In genomic region chr12:8065991-8066594, GRCh38 we compare ENCODE assay signal across 1 cellular context.
A peak's percentile ranks its signal among the peaks of the same experiment; 100 is the strongest.
TF ChIP-seq lines count a peak whose summit lies in the region.

Gene C3AR1, minus strand, starts transcription at chr12:8066359. Its CDS starts 6,174 bp downstream, at chr12:8060185.

TF ChIP-seq in K562, 482 proteins besides CTCF, POLR2A, EP300 and RAD21 (continued from another document and continues in another):
- TF ChIP-seq STAT5A (IDR thresholded peaks at IDR 0.05; ENCODE audit: borderline replicate concordance, low read length) (no peak), TCF15 (CRISPR knock-in tag; IDR thresholded peaks at IDR 0.05) (no peak), CREM (IDR thresholded peaks at IDR 0.05; ENCODE audit: low read depth) (peak; percentile 26; the same call in 1 of the 2 replicates), AFF1 (IDR thresholded peaks at IDR 0.05; ENCODE audit: low read depth in 1 of 2, partially characterized antibody in 2 of 2) (peak; percentile 39 to 44), RFX1 (IDR thresholded peaks at IDR 0.05) (no peak), SMAD3 (CRISPR knock-in tag; conservative IDR thresholded peaks at IDR 0.05) (no peak), MAFG (tag; conservative IDR thresholded peaks at IDR 0.05) (peak; percentile 95), ZNF316 (IDR thresholded peaks at IDR 0.05) (peak; percentile 98), ZNF584 (CRISPR knock-in tag; IDR thresholded peaks at IDR 0.05; ENCODE audit: low read depth) (no peak; the same call in 1 of the 2 replicates), TEAD4 (IDR thresholded peaks at IDR 0.05; ENCODE audit: low read length) (peak; percentile 27; the same call in 1 of the 2 replicates), TEAD4 (CRISPR knock-in tag; IDR thresholded peaks at IDR 0.05; ENCODE audit: borderline replicate concordance) (no peak), MTA3 (IDR thresholded peaks at IDR 0.05; ENCODE audit: borderline replicate concordance) (peak; percentile 65; the same call in 1 of the 2 replicates), SMARCA4 (IDR thresholded peaks at IDR 0.05) (peak; percentile 83), MLLT1 (IDR thresholded peaks at IDR 0.05) (0 out of 4 replicates have a peak, but pooled peaks of 1 of the 2 experiments have one; percentile 21), TRIM24 (IDR thresholded peaks at IDR 0.05) (0 out of 4 replicates have a peak, but pooled peaks of 1 of the 2 experiments have one; percentile 20), MAFK (IDR thresholded peaks at IDR 0.05; ENCODE audit: low read length) (peak; percentile 93), PRDM10 (IDR thresholded peaks at IDR 0.05; ENCODE audit: partially characterized antibody) (peak; percentile 7), NR2C1 (IDR thresholded peaks at IDR 0.05) (peak; percentile 45), NR2C1 (tag; IDR thresholded peaks at IDR 0.05) (peak; percentile 59), ZBTB2 (IDR thresholded peaks at IDR 0.05) (0 out of 2 replicates have a peak, but pooled peaks have one; percentile 50), FOSL1 (tag; conservative IDR thresholded peaks at IDR 0.05) (peak; percentile 93), ZSCAN29 (IDR thresholded peaks at IDR 0.05) (no peak), MAFF (IDR thresholded peaks at IDR 0.05; ENCODE audit: low read length) (peak; percentile 90), SMARCE1 (IDR thresholded peaks at IDR 0.05) (peak; percentile 85), MNT (conservative IDR thresholded peaks at IDR 0.05) (0 out of 4 replicates have a peak, but pooled peaks of 1 of the 2 experiments have one; percentile 36), ATF3 (IDR thresholded peaks at IDR 0.05) (peak; percentile 78), ATF3 (CRISPR knock-in tag; conservative IDR thresholded peaks at IDR 0.05) (no peak), ZNF644 (tag; IDR thresholded peaks at IDR 0.05; ENCODE audit: low read depth) (0 out of 2 replicates have a peak, but pooled peaks have one; percentile 53), CBX5 (IDR thresholded peaks at IDR 0.05; ENCODE audit: borderline replicate concordance, low read depth) (no peak)
- TF ChIP-seq, protein P1, sequence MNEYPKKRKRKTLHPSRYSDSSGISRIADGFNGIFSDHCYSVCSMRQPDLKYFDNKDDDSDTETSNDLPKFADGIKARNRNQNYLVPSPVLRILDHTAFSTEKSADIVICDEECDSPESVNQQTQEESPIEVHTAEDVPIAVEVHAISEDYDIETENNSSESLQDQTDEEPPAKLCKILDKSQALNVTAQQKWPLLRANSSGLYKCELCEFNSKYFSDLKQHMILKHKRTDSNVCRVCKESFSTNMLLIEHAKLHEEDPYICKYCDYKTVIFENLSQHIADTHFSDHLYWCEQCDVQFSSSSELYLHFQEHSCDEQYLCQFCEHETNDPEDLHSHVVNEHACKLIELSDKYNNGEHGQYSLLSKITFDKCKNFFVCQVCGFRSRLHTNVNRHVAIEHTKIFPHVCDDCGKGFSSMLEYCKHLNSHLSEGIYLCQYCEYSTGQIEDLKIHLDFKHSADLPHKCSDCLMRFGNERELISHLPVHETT (CRISPR knock-in tag; conservative IDR thresholded peaks at IDR 0.05 in 1 of 2, IDR thresholded peaks at IDR 0.05 in 1 of 2): 0 out of 4 replicates have a peak, but pooled peaks of 1 of the 2 experiments have one; percentile 42
- TF ChIP-seq, protein P2, sequence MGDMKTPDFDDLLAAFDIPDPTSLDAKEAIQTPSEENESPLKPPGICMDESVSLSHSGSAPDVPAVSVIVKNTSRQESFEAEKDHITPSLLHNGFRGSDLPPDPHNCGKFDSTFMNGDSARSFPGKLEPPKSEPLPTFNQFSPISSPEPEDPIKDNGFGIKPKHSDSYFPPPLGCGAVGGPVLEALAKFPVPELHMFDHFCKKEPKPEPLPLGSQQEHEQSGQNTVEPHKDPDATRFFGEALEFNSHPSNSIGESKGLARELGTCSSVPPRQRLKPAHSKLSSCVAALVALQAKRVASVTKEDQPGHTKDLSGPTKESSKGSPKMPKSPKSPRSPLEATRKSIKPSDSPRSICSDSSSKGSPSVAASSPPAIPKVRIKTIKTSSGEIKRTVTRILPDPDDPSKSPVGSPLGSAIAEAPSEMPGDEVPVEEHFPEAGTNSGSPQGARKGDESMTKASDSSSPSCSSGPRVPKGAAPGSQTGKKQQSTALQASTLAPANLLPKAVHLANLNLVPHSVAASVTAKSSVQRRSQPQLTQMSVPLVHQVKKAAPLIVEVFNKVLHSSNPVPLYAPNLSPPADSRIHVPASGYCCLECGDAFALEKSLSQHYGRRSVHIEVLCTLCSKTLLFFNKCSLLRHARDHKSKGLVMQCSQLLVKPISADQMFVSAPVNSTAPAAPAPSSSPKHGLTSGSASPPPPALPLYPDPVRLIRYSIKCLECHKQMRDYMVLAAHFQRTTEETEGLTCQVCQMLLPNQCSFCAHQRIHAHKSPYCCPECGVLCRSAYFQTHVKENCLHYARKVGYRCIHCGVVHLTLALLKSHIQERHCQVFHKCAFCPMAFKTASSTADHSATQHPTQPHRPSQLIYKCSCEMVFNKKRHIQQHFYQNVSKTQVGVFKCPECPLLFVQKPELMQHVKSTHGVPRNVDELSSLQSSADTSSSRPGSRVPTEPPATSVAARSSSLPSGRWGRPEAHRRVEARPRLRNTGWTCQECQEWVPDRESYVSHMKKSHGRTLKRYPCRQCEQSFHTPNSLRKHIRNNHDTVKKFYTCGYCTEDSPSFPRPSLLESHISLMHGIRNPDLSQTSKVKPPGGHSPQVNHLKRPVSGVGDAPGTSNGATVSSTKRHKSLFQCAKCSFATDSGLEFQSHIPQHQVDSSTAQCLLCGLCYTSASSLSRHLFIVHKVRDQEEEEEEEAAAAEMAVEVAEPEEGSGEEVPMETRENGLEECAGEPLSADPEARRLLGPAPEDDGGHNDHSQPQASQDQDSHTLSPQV (IDR thresholded peaks at IDR 0.05): peak; percentile 62; the same call in 1 of the 2 replicates
- TF ChIP-seq, protein P3, sequence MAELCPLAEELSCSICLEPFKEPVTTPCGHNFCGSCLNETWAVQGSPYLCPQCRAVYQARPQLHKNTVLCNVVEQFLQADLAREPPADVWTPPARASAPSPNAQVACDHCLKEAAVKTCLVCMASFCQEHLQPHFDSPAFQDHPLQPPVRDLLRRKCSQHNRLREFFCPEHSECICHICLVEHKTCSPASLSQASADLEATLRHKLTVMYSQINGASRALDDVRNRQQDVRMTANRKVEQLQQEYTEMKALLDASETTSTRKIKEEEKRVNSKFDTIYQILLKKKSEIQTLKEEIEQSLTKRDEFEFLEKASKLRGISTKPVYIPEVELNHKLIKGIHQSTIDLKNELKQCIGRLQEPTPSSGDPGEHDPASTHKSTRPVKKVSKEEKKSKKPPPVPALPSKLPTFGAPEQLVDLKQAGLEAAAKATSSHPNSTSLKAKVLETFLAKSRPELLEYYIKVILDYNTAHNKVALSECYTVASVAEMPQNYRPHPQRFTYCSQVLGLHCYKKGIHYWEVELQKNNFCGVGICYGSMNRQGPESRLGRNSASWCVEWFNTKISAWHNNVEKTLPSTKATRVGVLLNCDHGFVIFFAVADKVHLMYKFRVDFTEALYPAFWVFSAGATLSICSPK (IDR thresholded peaks at IDR 0.05; ENCODE audit: borderline replicate concordance): no peak
- TF ChIP-seq, protein P4, sequence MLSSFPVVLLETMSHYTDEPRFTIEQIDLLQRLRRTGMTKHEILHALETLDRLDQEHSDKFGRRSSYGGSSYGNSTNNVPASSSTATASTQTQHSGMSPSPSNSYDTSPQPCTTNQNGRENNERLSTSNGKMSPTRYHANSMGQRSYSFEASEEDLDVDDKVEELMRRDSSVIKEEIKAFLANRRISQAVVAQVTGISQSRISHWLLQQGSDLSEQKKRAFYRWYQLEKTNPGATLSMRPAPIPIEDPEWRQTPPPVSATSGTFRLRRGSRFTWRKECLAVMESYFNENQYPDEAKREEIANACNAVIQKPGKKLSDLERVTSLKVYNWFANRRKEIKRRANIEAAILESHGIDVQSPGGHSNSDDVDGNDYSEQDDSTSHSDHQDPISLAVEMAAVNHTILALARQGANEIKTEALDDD (IDR thresholded peaks at IDR 0.05): peak; percentile 73; the same call in 1 of the 2 replicates
